ENCODE assay signal across 15 cellular contexts in the genomic region with DNA sequence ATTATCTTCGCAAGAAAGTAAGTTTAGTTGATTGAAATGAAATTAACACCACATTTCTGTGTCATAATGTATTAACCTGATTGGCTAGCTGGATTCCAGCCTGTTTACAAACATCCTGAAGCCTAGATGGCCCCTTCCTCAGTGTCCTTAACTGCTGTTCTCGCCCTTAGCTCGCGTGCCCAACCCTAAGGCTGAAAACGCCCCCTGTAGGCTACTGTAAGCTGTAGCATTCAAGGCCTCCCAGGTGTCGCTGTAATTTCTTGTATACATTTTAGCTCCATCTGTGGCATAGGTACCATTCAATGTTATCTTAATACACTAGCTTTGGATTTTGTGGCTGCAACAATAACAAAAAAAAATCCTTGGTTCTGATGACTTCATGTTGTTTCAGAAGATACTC.
A peak's percentile ranks its signal among the peaks of the same experiment; 100 is the strongest.
DNase-seq lines count a peak whose midpoint lies in the region; ATAC-seq, FAIRE-seq and TF ChIP-seq lines count a peak whose summit lies in the region.
"Had no signal": no experiment of that assay in that cellular context is flagged by ENCODE, and none has a peak within 500 bp of the region (broad histone marks: within the 10 kb centered on the region; RNA-seq: fewer than 3 reads in every experiment).

No MANE protein-coding gene starts in this region.

- WGBS in GM23248 (ENCODE audit: low coverage in 1 of 2, low lambda C conversion rate in 2 of 2, missing lambda C conversion rate in 2 of 2), 2 experiments, result 81 to 84% methylated on average over 6 of the region's 6 CpGs

- no peak for FAIRE-seq in D721Med (lab: Jason Lieb, UNC)

- H3K27ac ChIP-seq in GM23248 (no peak overlapping the region), OCI-LY1 (ENCODE audit: low read depth, low read length, poor library complexity, severe bottlenecking) (no peak overlapping the region), colonic mucosa (no peak overlapping the region)

- DNase-seq in D721Med (ENCODE audit: insufficient read length, low spot score) (no peak), GM23248 (peak; percentile 24), iPS-NIHi7 (ENCODE audit: extremely low spot score) (peak; percentile 79), T1000 (lab: John Stamatoyannopoulos, UW) (no peak), colonic mucosa (no peak)
- no peak for DNase-seq in activated naive CD4-positive, alpha-beta T cell treated with anti-CD3 and anti-CD28 coated beads, Interleukin-2, amount 50 U/mL, for 72 hours (ENCODE audit: low spot score in 2 of 2)
- DNase-seq: activated naive CD4-positive, alpha-beta T cell treated with anti-CD3 and anti-CD28 coated beads, Interleukin-2, amount 50 U/mL, for 16 hours; hippocampal formation; NCI-H187; SHP77 treated with DMSO at 0.1 percent for 48 hours; stimulated activated CD4-positive, alpha-beta T cell treated with anti-CD3 and anti-CD28 coated beads, Interleukin-4, amount 100 ng/mL, for 24 hours; substantia nigra had no signal

- no peaks in the 10 kb centered on the region for H3K9me2 ChIP-seq in GM23248 (ENCODE audit: insufficient read depth)
- H3K9me2 ChIP-seq in OCI-LY1 (ENCODE audit: low read depth, low read length), result no peaks in the 10 kb centered on the region

- H3F3A ChIP-seq in GM23248 (ENCODE audit: insufficient read depth), result no peaks in the 10 kb centered on the region
- no peaks in the 10 kb centered on the region for H3F3A ChIP-seq in OCI-LY1 (ENCODE audit: insufficient read depth, low read length)

- peaks cover 15 to 38% of the 10 kb centered on the region in 2 donors for H3K36me3 Mint-ChIP-seq in activated naive CD4-positive, alpha-beta T cell treated with anti-CD3 and anti-CD28 coated beads, Interleukin-2, amount 50 U/mL, for 72 hours
- H3K36me3 Mint-ChIP-seq: natural killer cell treated with Interleukin-12 subunit alpha and Interleukin-12 subunit beta and Interleukin-15 and Interleukin-18, amount 100 ng/mL, for 72 hours had no signal

- intact Hi-C loops in colonic mucosa (cut with DNase I), result no loop called here

- ATAC-seq in GM19023 (IDR thresholded peaks at IDR 0.05; ENCODE audit: unreplicated experiment), result no peak
- ATAC-seq in activated naive CD4-positive, alpha-beta T cell treated with anti-CD3 and anti-CD28 coated beads, Interleukin-2, amount 50 U/mL, for 72 hours, result no peak
- ATAC-seq: natural killer cell treated with Interleukin-12 subunit alpha and Interleukin-12 subunit beta and Interleukin-15 and Interleukin-18, amount 100 ng/mL, for 72 hours had no signal

- TF ChIP-seq CTCF in D721Med (IDR thresholded peaks at IDR 0.05; ENCODE audit: insufficient read depth, missing control alignments) (peak; percentile 64), OCI-LY1 (IDR thresholded peaks at IDR 0.05; ENCODE audit: low read length) (peak; percentile 87), colonic mucosa (IDR thresholded peaks at IDR 0.05) (no peak)

- H3K9me3 ChIP-seq in GM23248 (ENCODE audit: low read depth), result no peaks in the 10 kb centered on the region
- no peaks in the 10 kb centered on the region for H3K9me3 ChIP-seq in OCI-LY1 (ENCODE audit: low read length)
- no peaks in the 10 kb centered on the region for H3K9me3 ChIP-seq in colonic mucosa

- H4K20me1 ChIP-seq in GM23248 (ENCODE audit: insufficient read depth) (no peaks in the 10 kb centered on the region), OCI-LY1 (ENCODE audit: insufficient read depth, low read length) (no peaks in the 10 kb centered on the region)

- H3K9ac ChIP-seq in GM23248 (no peak overlapping the region), OCI-LY1 (ENCODE audit: low read length) (no peak overlapping the region), colonic mucosa (ENCODE audit: low read depth in 2 of 2, low read length in 2 of 2) (no peak overlapping the region)

- H3K36me3 ChIP-seq in GM23248 (ENCODE audit: low read depth), result no peaks in the 10 kb centered on the region
- H3K36me3 ChIP-seq in OCI-LY1 (ENCODE audit: insufficient read depth, low read length), result no peaks in the 10 kb centered on the region
- no peaks in the 10 kb centered on the region for H3K36me3 ChIP-seq in colonic mucosa

- H2AFZ ChIP-seq in GM23248, result no peak overlapping the region
- no peak overlapping the region for H2AFZ ChIP-seq in OCI-LY1 (ENCODE audit: low read length)

- in situ Hi-C loops in GM23248 (cut with MboI), result no loop called here

- H3K9me3 Mint-ChIP-seq in activated naive CD4-positive, alpha-beta T cell treated with anti-CD3 and anti-CD28 coated beads, Interleukin-2, amount 50 U/mL, for 72 hours, result peaks cover 15 to 17% of the 10 kb centered on the region in 2 donors
- H3K9me3 Mint-ChIP-seq: natural killer cell treated with Interleukin-12 subunit alpha and Interleukin-12 subunit beta and Interleukin-15 and Interleukin-18, amount 100 ng/mL, for 72 hours had no signal

- H3K4me2 ChIP-seq in GM23248 (ENCODE audit: unreplicated experiment) (no peak overlapping the region), OCI-LY1 (ENCODE audit: low read length) (no peak overlapping the region)

- H3K79me2 ChIP-seq in GM23248 (ENCODE audit: insufficient read depth) (no peaks in the 10 kb centered on the region), OCI-LY1 (ENCODE audit: insufficient read depth, low read length) (no peaks in the 10 kb centered on the region)

- H3K4me1 ChIP-seq in GM23248 (ENCODE audit: insufficient read depth) (0 out of 2 replicates have a peak, but pooled peaks cover 3% of the 10 kb centered on the region), OCI-LY1 (ENCODE audit: insufficient read depth, low read length, severe bottlenecking) (peaks cover 16% of the 10 kb centered on the region), colonic mucosa (no peaks in the 10 kb centered on the region)

- H3K27me3 ChIP-seq in GM23248 (replicated peaks; ENCODE audit: insufficient read depth), result no peaks in the 10 kb centered on the region
- H3K27me3 ChIP-seq in OCI-LY1 (ENCODE audit: insufficient read depth, low read length), result no peaks in the 10 kb centered on the region
- H3K27me3 ChIP-seq in colonic mucosa, result no peaks in the 10 kb centered on the region

- H3K4me3 ChIP-seq in GM23248 (no peak overlapping the region), OCI-LY1 (ENCODE audit: low read depth, low read length, poor library complexity, severe bottlenecking) (no peak overlapping the region), colonic mucosa (no peak overlapping the region)

- no peak overlapping the region for H3K27ac Mint-ChIP-seq in activated naive CD4-positive, alpha-beta T cell treated with anti-CD3 and anti-CD28 coated beads, Interleukin-2, amount 50 U/mL, for 72 hours
- H3K27ac Mint-ChIP-seq: natural killer cell treated with Interleukin-12 subunit alpha and Interleukin-12 subunit beta and Interleukin-15 and Interleukin-18, amount 100 ng/mL, for 72 hours had no signal

Comparison
In these comparisons a context has a peak if more than half of its experiments do, and no peak if none do; other contexts are left out.
1. DNase-seq: peak in GM23248 (single experiment) and iPS-NIHi7 (single experiment); none in D721Med (single experiment), T1000 (single experiment), activated naive CD4-positive, alpha-beta T cell treated with anti-CD3 and anti-CD28 coated beads, Interleukin-2, amount 50 U/mL, for 72 hours (0 of 2) and colonic mucosa (single experiment).